Comparison of ENCODE assay signal across 1 cellular context in the genomic region with DNA sequence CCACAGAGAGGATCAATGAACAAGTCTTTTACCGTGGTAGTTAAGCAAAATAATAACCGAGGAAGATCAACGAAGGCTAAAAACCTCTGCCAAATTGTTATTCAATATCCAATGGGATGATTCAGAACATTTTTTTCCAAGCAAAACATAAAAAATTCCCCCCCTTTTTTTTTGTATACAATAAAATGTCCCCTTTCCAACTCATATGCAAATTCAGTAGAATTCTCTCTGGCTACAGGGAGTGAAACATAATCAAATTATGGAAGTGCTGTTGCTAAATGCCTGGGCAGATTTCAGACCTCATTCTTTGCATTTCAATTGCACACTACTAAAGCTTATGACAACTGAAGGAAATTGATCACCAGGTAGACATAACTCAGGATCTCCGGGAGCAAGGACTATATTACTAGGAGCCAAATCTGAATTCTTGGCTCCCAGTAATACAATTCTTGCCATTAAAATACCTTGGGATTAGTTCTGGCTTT.
TF ChIP-seq lines count a peak whose summit lies in the region.

No MANE protein-coding gene starts in this region.

TF ChIP-seq in IMR-90, 13 proteins besides CTCF, POLR2A, EP300 and RAD21:
- TF ChIP-seq SMC3 (IDR thresholded peaks at IDR 0.05; ENCODE audit: low read depth, low read length) = no peak
- TF ChIP-seq RCOR1 (IDR thresholded peaks at IDR 0.05; ENCODE audit: insufficient replicate concordance, low read length) = no peak
- TF ChIP-seq, protein P1, sequence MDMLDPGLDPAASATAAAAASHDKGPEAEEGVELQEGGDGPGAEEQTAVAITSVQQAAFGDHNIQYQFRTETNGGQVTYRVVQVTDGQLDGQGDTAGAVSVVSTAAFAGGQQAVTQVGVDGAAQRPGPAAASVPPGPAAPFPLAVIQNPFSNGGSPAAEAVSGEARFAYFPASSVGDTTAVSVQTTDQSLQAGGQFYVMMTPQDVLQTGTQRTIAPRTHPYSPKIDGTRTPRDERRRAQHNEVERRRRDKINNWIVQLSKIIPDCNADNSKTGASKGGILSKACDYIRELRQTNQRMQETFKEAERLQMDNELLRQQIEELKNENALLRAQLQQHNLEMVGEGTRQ (IDR thresholded peaks at IDR 0.05; ENCODE audit: low read depth, low read length) = no peak
- no peak for TF ChIP-seq MXI1 (IDR thresholded peaks at IDR 0.05; ENCODE audit: borderline replicate concordance, low read depth, low read length)
- TF ChIP-seq MAZ (IDR thresholded peaks at IDR 0.05; ENCODE audit: borderline replicate concordance, low read depth, low read length) = no peak
- no peak for TF ChIP-seq NFE2L2 (IDR thresholded peaks at IDR 0.05; ENCODE audit: low read depth, low read length)
- TF ChIP-seq MAFK (IDR thresholded peaks at IDR 0.05; ENCODE audit: low read depth, low read length) = no peak
TF ChIP-seq in IMR-90: peak in this region for 0.
